In the genomic region with DNA sequence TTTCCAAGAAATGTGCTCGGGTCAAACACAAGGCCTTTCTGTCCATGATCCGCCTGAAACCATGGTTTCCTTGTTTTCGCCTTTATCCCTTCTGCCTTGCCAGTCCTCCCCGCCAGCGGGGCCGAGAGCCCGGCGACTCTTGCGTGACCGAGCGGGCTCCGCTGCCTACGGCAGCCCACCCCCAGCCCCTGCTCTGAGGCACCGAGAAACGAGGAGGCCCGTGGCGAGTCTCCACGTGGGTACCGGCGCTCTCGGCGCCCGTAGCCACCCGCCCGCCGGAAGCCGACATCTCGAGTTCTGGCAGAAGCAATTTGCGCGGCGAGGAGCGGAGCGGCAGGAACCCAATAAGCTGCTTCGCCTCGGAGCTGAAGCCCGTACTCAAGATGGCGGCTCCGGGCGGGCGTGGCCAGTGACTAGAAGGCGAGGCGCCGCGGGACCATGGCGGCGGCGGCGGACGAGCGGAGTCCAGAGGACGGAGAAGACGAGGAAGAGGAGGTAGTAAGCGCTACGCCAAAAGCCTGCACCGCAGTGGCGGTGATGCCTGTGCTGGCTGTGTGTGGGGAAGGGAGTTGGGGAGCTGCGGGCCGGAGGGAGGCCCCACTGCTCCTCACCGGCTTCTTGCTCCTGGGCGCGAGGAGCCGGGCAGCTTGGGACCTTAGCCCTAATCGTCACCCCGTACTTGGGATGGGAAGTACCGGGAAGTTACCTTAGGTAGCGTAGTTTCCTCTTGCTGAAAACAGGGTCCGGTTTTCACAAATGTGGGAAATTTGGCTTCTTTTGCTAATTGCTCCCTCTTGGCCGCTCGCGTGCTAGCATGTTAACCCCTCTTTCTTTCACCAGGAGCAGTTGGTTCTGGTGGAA, we compare ENCODE assay signal across 8 cellular contexts. TPM values are rescaled to one million over a fixed set of nuclear protein-coding genes. Genes with fewer than 3 reads are reported as not detected.
A peak's percentile ranks its signal among the peaks of the same experiment; 100 is the strongest.
DNase-seq lines count a peak whose midpoint lies in the region; ATAC-seq, FAIRE-seq and TF ChIP-seq lines count a peak whose summit lies in the region.

A gene with protein sequence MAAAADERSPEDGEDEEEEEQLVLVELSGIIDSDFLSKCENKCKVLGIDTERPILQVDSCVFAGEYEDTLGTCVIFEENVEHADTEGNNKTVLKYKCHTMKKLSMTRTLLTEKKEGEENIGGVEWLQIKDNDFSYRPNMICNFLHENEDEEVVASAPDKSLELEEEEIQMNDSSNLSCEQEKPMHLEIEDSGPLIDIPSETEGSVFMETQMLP (plus strand): TSS at position 375 of the 861 bp plus-strand sequence. CDS start 64 bp downstream, at position 439.

- peak within 1 kb of the TSS; percentile 91 for H2AFZ ChIP-seq in Loucy (ENCODE audit: low read length)

- TF ChIP-seq CTCF in Loucy (conservative IDR thresholded peaks at IDR 0.05; ENCODE audit: low read length) (no peak), natural killer cell (IDR thresholded peaks at IDR 0.05) (no peak)

- H3K27ac Mint-ChIP-seq in natural killer cell, result peak within 1 kb of the TSS; percentile 91 to 98

- H3K36me3 Mint-ChIP-seq in natural killer cell, result peaks cover 7% of the 10 kb centered on the region

- H3F3A ChIP-seq in Loucy (ENCODE audit: low read depth), result no peaks in the 10 kb centered on the region

- H3K9me2 ChIP-seq in Loucy (replicated peaks; ENCODE audit: low read depth, low read length), result no peaks in the 10 kb centered on the region

- no peaks in the 10 kb centered on the region for H3K27me3 ChIP-seq in Loucy (ENCODE audit: insufficient read depth, low read length, poor library complexity, severe bottlenecking)

- H4K20me1 ChIP-seq in Loucy (ENCODE audit: insufficient read depth, low read length, poor library complexity, severe bottlenecking), result no peaks in the 10 kb centered on the region

- peaks cover 55% of the 10 kb centered on the region for H3K79me2 ChIP-seq in Loucy (ENCODE audit: insufficient read depth, low read length)

- FAIRE-seq in H54 (lab: Jason Lieb, UNC), result no peak

- H3K27me3 Mint-ChIP-seq in natural killer cell (ENCODE audit: low read depth in 2 of 2), result peaks cover 0 to 3% of the 10 kb centered on the region in 2 donors

- DNase-seq in ELR (ENCODE audit: low read depth) (peak; percentile 95), H54 (ENCODE audit: insufficient read length, low spot score) (peak; percentile 48), SHP77 (lab: John Stamatoyannopoulos, UW) (peak; percentile 78 to 92), fibroblast of peridontal ligament (ENCODE audit: extremely low read depth) (peak; percentile 90), natural killer cell (peak; percentile 89)
- DNase-seq in activated effector memory CD4-positive, alpha-beta T cell treated with Interleukin-2 at 50 U/mL for 16 hours, result peak; percentile 90
- DNase-seq in stimulated activated naive CD4-positive, alpha-beta T cell (lab: John Stamatoyannopoulos, UW), result peak; percentile 83 to 90 (median 90)

- H3K9me3 Mint-ChIP-seq in natural killer cell, result no peaks in the 10 kb centered on the region

- H3K4me3 Mint-ChIP-seq in natural killer cell, result peak within 1 kb of the TSS; percentile 96

- peak; percentile 95 for TF ChIP-seq POLR2A in H54 (IDR thresholded peaks at IDR 0.05; ENCODE audit: low read depth, low read length)

- H3K4me2 ChIP-seq in Loucy (ENCODE audit: low read depth, low read length, poor library complexity, severe bottlenecking), result peak within 1 kb of the TSS; percentile 85

- peak; percentile 99 to 100 (median 99) for ATAC-seq in natural killer cell

- H3K9me3 ChIP-seq in Loucy (ENCODE audit: insufficient read depth, low read depth, low read length), result no peaks in the 10 kb centered on the region

- peaks cover 29% of the 10 kb centered on the region for H3K36me3 ChIP-seq in Loucy (ENCODE audit: insufficient read depth, low read length)

- peaks cover 22% of the 10 kb centered on the region for H3K4me1 ChIP-seq in Loucy (ENCODE audit: insufficient read depth, low read length, poor library complexity, severe bottlenecking)

- peak within 1 kb of the TSS; percentile 92 for H3K9ac ChIP-seq in Loucy (ENCODE audit: low read depth, low read length, poor library complexity, severe bottlenecking)

- H3K4me3 ChIP-seq in Loucy (ENCODE audit: low read length, poor library complexity, severe bottlenecking), result peak within 1 kb of the TSS; percentile 94

- peaks cover 16 to 21% of the 10 kb centered on the region in 2 donors for H3K4me1 Mint-ChIP-seq in natural killer cell

- intact Hi-C loops in natural killer cell (cut with micrococcal nuclease), result loop anchor here (1.0 kb wide), 3 partner anchors 23 to 142 kb away; no protein-coding TSS in a partner anchor

RNA-seq across cellular contexts. Expression of the gene that starts here (rescaled TPM):
- 10 to 100 TPM; 28.2 to 36.0 (median 33.8) TPM for total RNA-seq in natural killer cell

Comparison
In these comparisons a context has a peak if more than half of its experiments do, and no peak if none do; other contexts are left out.
1. Peak in every context shown above with its lines: DNase-seq, ATAC-seq and H3K4me3 ChIP-seq.